In genomic region chrX:24702362-24703184, GRCh38 we compare ENCODE assay signal across 11 cellular contexts. TPM values are rescaled to one million over a fixed set of nuclear protein-coding genes. Genes with fewer than 3 reads are reported as not detected.
A peak's percentile ranks its signal among the peaks of the same experiment; 100 is the strongest.
DNase-seq lines count a peak whose midpoint lies in the region; ATAC-seq and TF ChIP-seq lines count a peak whose summit lies in the region.
"Had no signal": no experiment of that assay in that cellular context is flagged by ENCODE, and none has a peak within 500 bp of the region (broad histone marks: within the 10 kb centered on the region; RNA-seq: fewer than 3 reads in every experiment).

No MANE protein-coding gene starts in this region.

- POLR2A ChIA-PET in activated CD4-positive, alpha-beta memory T cell treated with anti-CD3 and anti-CD28 coated beads for 36 hours (lab: Charles Lee): interaction anchor here (1.0 to 1.6 kb wide), 2 partner anchors 20 to 224 kb away, joined by 3 to 7 read pairs; no protein-coding TSS in a partner anchor
- POLR2A ChIA-PET in RWPE1 (lab: Yijun Ruan, JAX; ENCODE audit: low non-redundant PET): no interaction called here

- ATAC-seq in GM18867 (IDR thresholded peaks at IDR 0.05; ENCODE audit: unreplicated experiment) (peak; percentile 98), GM19468 (IDR thresholded peaks at IDR 0.05; ENCODE audit: extremely low read depth, unreplicated experiment) (peak; percentile 95), HG02973 (IDR thresholded peaks at IDR 0.05; ENCODE audit: unreplicated experiment) (peak; percentile 99), lower lobe of right lung (no peak)
- ATAC-seq: naive thymus-derived CD8-positive, alpha-beta T cell had no signal

- H3K4me1 Mint-ChIP-seq in activated CD4-positive, alpha-beta memory T cell treated with anti-CD3 and anti-CD28 coated beads for 36 hours (ENCODE audit: low read depth): peaks cover 10% of the 10 kb centered on the region

- H3K27ac Mint-ChIP-seq in activated CD4-positive, alpha-beta memory T cell treated with anti-CD3 and anti-CD28 coated beads for 36 hours: peak overlapping the region; percentile 74

- intact Hi-C loops in activated CD4-positive, alpha-beta memory T cell treated with anti-CD3 and anti-CD28 coated beads for 36 hours (cut with micrococcal nuclease): no loop called here
- intact Hi-C loops in lower lobe of right lung (cut with DNase I): no loop called here

- no peaks in the 10 kb centered on the region for H3K4me1 ChIP-seq in lower lobe of right lung

- CTCF ChIA-PET in activated CD4-positive, alpha-beta memory T cell treated with anti-CD3 and anti-CD28 coated beads for 36 hours (lab: Charles Lee): interaction anchor here (1.7 kb wide), 1 partner anchor 27 kb away, joined by 7 read pairs; no protein-coding TSS in a partner anchor
- CTCF ChIA-PET in RWPE1 (lab: Yijun Ruan, JAX): interaction anchor here (0.6 kb wide), 1 partner anchor 187 kb away, joined by 5 read pairs; no protein-coding TSS in a partner anchor

- H3K4me3 Mint-ChIP-seq in activated CD4-positive, alpha-beta memory T cell treated with anti-CD3 and anti-CD28 coated beads for 36 hours: no peak overlapping the region
- H3K4me3 Mint-ChIP-seq: naive thymus-derived CD8-positive, alpha-beta T cell had no signal

- no peak for DNase-seq in activated CD4-positive, alpha-beta memory T cell treated with anti-CD3 and anti-CD28 coated beads for 36 hours
- DNase-seq in NOMO-1 treated with dmso at 0.1 percent for 144 hours (lab: John Stamatoyannopoulos, UW; ENCODE audit: unreplicated experiment) (no peak), lower lobe of right lung (no peak), RWPE1 (ENCODE audit: low spot score) (no peak)
- no peak for DNase-seq in activated effector memory CD4-positive, alpha-beta T cell treated with Interleukin-2 at 50 U/mL for 16 hours
- DNase-seq: naive thymus-derived CD8-positive, alpha-beta T cell; NCI-H1694; small intestine had no signal

- H3K27ac ChIP-seq in lower lobe of right lung: no peak overlapping the region
- no peak overlapping the region for H3K27ac ChIP-seq in RWPE1

- H3K36me3 ChIP-seq in lower lobe of right lung: peaks cover 43% of the 10 kb centered on the region

- no peak overlapping the region for H3K4me3 ChIP-seq in lower lobe of right lung

- no peaks in the 10 kb centered on the region for H3K9me3 Mint-ChIP-seq in activated CD4-positive, alpha-beta memory T cell treated with anti-CD3 and anti-CD28 coated beads for 36 hours
- H3K9me3 Mint-ChIP-seq: naive thymus-derived CD8-positive, alpha-beta T cell had no signal

- no peaks in the 10 kb centered on the region for H3K9me3 ChIP-seq in lower lobe of right lung

- H3K36me3 Mint-ChIP-seq in activated CD4-positive, alpha-beta memory T cell treated with anti-CD3 and anti-CD28 coated beads for 36 hours: peaks cover 26% of the 10 kb centered on the region

- no peaks in the 10 kb centered on the region for H3K27me3 ChIP-seq in lower lobe of right lung (ENCODE audit: low read depth)

- TF ChIP-seq CTCF in lower lobe of right lung (IDR thresholded peaks at IDR 0.05) (no peak), RWPE1 (conservative IDR thresholded peaks at IDR 0.05; ENCODE audit: low read depth) (no peak)

- no peaks in the 10 kb centered on the region for H3K27me3 Mint-ChIP-seq in activated CD4-positive, alpha-beta memory T cell treated with anti-CD3 and anti-CD28 coated beads for 36 hours
- H3K27me3 Mint-ChIP-seq: naive thymus-derived CD8-positive, alpha-beta T cell had no signal

RNA-seq across cellular contexts. Expression of gene POLA1, which starts 8.9 kb away (rescaled TPM):
- total RNA-seq in activated CD4-positive, alpha-beta memory T cell treated with anti-CD3 and anti-CD28 coated beads for 36 hours: 10 to 100 TPM; 40.9 to 41.7 TPM
- total RNA-seq in lower lobe of right lung: 12.3 TPM

RNA-seq across cellular contexts. Expression of gene PCYT1B, which starts 55.4 kb away (rescaled TPM):
- total RNA-seq in activated CD4-positive, alpha-beta memory T cell treated with anti-CD3 and anti-CD28 coated beads for 36 hours: under 1 TPM; 0.14 to 0.24 TPM
- 1.2 TPM for total RNA-seq in lower lobe of right lung
- total RNA-seq: naive thymus-derived CD8-positive, alpha-beta T cell had no signal

Comparison
In these comparisons a context has a peak if more than half of its experiments do, and no peak if none do; other contexts are left out.
1. ATAC-seq: peak in GM18867 (single experiment), GM19468 (single experiment) and HG02973 (single experiment); none in lower lobe of right lung (0 of 2).